Comparison of ENCODE assay signal across 2 cellular contexts in the genomic region with DNA sequence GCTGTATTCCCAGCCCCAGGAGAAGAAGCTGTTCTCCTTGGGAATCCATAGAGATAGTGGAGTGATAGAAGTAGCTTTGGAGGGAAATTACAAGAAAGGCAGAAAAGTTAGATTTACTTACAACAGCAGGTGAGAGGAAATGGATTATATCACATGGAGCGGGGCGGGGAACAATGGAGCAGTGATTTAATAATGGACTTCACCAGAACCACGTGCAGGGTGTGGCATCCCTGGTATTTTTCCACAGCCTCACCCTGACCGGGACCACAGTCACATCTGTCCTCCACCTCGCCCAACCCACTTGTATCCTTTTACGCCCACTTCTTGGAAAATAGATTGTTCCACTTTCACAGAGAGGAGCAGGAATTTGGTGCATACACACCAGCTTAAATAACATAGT.
TF ChIP-seq lines count a peak whose summit lies in the region.

No MANE protein-coding gene starts in this region.

TF ChIP-seq in HepG2, 621 proteins besides CTCF, POLR2A, EP300 and RAD21:
- TF ChIP-seq ZNF160 (CRISPR knock-in tag; IDR thresholded peaks at IDR 0.05) (no peak), TFAP4 (IDR thresholded peaks at IDR 0.05; ENCODE audit: borderline replicate concordance, low read depth) (no peak), ATRX (CRISPR knock-in tag; IDR thresholded peaks at IDR 0.05; ENCODE audit: borderline replicate concordance) (no peak), GFI1 (CRISPR knock-in tag; IDR thresholded peaks at IDR 0.05; ENCODE audit: borderline replicate concordance) (0 out of 2 replicates have a peak, but pooled peaks have one; percentile 24)

TF ChIP-seq in SK-N-SH, 30 proteins besides CTCF, POLR2A, EP300 and RAD21:
- TF ChIP-seq JUND (IDR thresholded peaks at IDR 0.05) (no peak), RFX5 (IDR thresholded peaks at IDR 0.05; ENCODE audit: low read length) (no peak), GABPA (IDR thresholded peaks at IDR 0.05; ENCODE audit: low read depth) (no peak), TCF12 (IDR thresholded peaks at IDR 0.05) (no peak), TEAD4 (IDR thresholded peaks at IDR 0.05; ENCODE audit: borderline replicate concordance, insufficient read depth) (no peak), ELF1 (IDR thresholded peaks at IDR 0.05) (no peak), CHD2 (IDR thresholded peaks at IDR 0.05; ENCODE audit: low read length, partially characterized antibody) (no peak), FOXJ3 (CRISPR knock-in tag; IDR thresholded peaks at IDR 0.05) (no peak), FOSL2 (IDR thresholded peaks at IDR 0.05; ENCODE audit: borderline replicate concordance, low read depth) (no peak), RCOR1 (IDR thresholded peaks at IDR 0.05; ENCODE audit: low read length) (no peak), FOXM1 (IDR thresholded peaks at IDR 0.05; ENCODE audit: low read depth) (no peak), REST (IDR thresholded peaks at IDR 0.05; ENCODE audit: low read depth, low read length) (no peak), USF2 (IDR thresholded peaks at IDR 0.05; ENCODE audit: borderline replicate concordance, low read depth, low read length) (no peak), TAF1 (IDR thresholded peaks at IDR 0.05; ENCODE audit: borderline replicate concordance, low read depth, low read length) (no peak), MAX (IDR thresholded peaks at IDR 0.05; ENCODE audit: low read depth) (no peak), GATA2 (CRISPR knock-in tag; IDR thresholded peaks at IDR 0.05) (no peak), ZBTB33 (IDR thresholded peaks at IDR 0.05; ENCODE audit: borderline replicate concordance, low read depth) (no peak), RXRA (IDR thresholded peaks at IDR 0.05; ENCODE audit: borderline replicate concordance, low read depth) (no peak)
- TF ChIP-seq, protein P1, sequence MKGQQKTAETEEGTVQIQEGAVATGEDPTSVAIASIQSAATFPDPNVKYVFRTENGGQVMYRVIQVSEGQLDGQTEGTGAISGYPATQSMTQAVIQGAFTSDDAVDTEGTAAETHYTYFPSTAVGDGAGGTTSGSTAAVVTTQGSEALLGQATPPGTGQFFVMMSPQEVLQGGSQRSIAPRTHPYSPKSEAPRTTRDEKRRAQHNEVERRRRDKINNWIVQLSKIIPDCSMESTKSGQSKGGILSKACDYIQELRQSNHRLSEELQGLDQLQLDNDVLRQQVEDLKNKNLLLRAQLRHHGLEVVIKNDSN (IDR thresholded peaks at IDR 0.05; ENCODE audit: borderline replicate concordance, low read depth) = no peak
